ENCODE assay signal across 9 cellular contexts in the genomic region with DNA sequence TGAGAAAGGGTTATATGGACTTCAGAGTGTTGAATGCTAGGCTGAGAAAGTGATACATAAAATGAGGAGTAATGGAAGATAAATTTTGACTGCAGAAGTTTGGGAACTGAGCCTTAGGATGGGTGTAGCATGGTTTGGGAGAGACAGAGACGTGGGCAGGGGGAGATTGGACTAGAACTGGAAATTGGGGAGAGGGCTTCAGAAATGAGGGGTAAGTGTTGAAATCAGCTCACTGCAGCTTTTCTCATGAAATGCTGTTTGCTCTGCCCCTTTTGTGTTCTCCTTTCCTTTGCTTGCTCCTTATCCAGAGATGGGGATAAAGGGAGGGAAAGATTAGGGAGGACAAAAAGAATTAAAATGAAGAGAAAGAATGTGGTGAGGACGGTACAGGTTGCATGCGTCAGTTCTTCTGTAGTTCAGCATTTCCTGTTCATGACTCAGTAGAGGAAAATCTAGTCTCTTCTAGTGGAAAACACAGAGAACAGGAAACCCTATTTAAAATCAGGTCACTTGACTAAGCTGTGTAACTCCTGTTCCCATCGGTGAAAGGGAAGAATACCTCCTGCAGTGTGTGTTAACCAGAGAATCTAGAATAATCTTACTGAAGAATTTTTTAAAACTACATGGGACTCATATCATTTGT.
DNase-seq lines count a peak whose midpoint lies in the region; ATAC-seq and TF ChIP-seq lines count a peak whose summit lies in the region.
"Had no signal": no experiment of that assay in that cellular context is flagged by ENCODE, and none has a peak within 500 bp of the region (broad histone marks: within the 10 kb centered on the region; RNA-seq: fewer than 3 reads in every experiment).

No MANE protein-coding gene starts in this region.

- no peaks in the 10 kb centered on the region for H3K9me3 ChIP-seq in HCT116 (ENCODE audit: control insufficient read depth in 1 of 2, insufficient read depth in 1 of 2, low read depth in 1 of 2, low read length in 2 of 2)
- H3K9me3 ChIP-seq in tibial nerve: no peaks in the 10 kb centered on the region
- H3K9me3 ChIP-seq in Caco-2: no peaks in the 10 kb centered on the region

- CTCF ChIA-PET in HCT116 (lab: Charles Lee) (interaction anchor here (1.1 to 1.7 kb wide), 3 partner anchors 23 to 203 kb away, joined by 3 to 9 read pairs (median 4); no protein-coding TSS in a partner anchor), Caco-2 (lab: Charles Lee) (interaction anchor here (1.7 to 2.9 kb wide), 5 partner anchors 10 to 108 kb away, joined by 4 to 18 read pairs (median 7); a partner anchor contains a TSS)

- H3K4me1 ChIP-seq in HCT116 (ENCODE audit: control insufficient read depth in 1 of 2, insufficient read depth in 2 of 2, low read length in 2 of 2) (peaks cover 25 to 35% of the 10 kb centered on the region in 2 experiments), tibial nerve (peaks cover 0 to 54% (median 11%) of the 10 kb centered on the region in 4 donors), Caco-2 (peaks cover 59% of the 10 kb centered on the region)

- H3K27me3 Mint-ChIP-seq in Caco-2 (ENCODE audit: insufficient read depth, unreplicated experiment): no peaks in the 10 kb centered on the region

- peak; percentile 7; the same call in 1 of the 2 replicates for TF ChIP-seq RAD21 in HCT116 (IDR thresholded peaks at IDR 0.05; ENCODE audit: low read depth)

- TF ChIP-seq CTCF in HCT116 (IDR thresholded peaks at IDR 0.05 in 2 of 3, conservative IDR thresholded peaks at IDR 0.05 in 1 of 3; ENCODE audit: borderline replicate concordance in 1 of 3, insufficient read depth in 1 of 3, low read depth in 2 of 3, low read length in 2 of 3) (no peak), tibial nerve (IDR thresholded peaks at IDR 0.05) (no peak), Caco-2 (IDR thresholded peaks at IDR 0.05; ENCODE audit: insufficient read depth in 1 of 2, low read depth in 1 of 2, low read length in 1 of 2, severe bottlenecking in 1 of 2, unreplicated experiment in 1 of 2) (no peak)

- 41 to 44% methylated on average over 4 of the region's 4 CpGs for WGBS in tibial nerve, 2 donors

- in situ Hi-C loops in G401 (cut with HindIII; ENCODE audit: low sequenced_read_pairs): no loop called here

- peak overlapping the region; percentile 72 for H3K4me2 ChIP-seq in HCT116 (ENCODE audit: low read length)

- no peaks in the 10 kb centered on the region for H4K20me1 ChIP-seq in HCT116 (ENCODE audit: insufficient read depth)

- no peak overlapping the region for H3K4me3 Mint-ChIP-seq in Caco-2 (ENCODE audit: unreplicated experiment)
- H3K4me3 Mint-ChIP-seq: neural crest cell had no signal

- H3K27me3 ChIP-seq in HCT116 (ENCODE audit: insufficient read depth, low read length) (no peaks in the 10 kb centered on the region), tibial nerve (no peaks in the 10 kb centered on the region), Caco-2 (replicated peaks; ENCODE audit: control insufficient read depth, insufficient read depth, low read length) (no peaks in the 10 kb centered on the region)

- H2AFZ ChIP-seq in HCT116 (ENCODE audit: low read depth, low read length, poor library complexity, severe bottlenecking): no peak overlapping the region

- H3K36me3 ChIP-seq in HCT116 (ENCODE audit: control insufficient read depth in 1 of 2, insufficient read depth in 2 of 2, low read length in 2 of 2) (peaks cover 0 to 4% of the 10 kb centered on the region in 2 experiments; a peak in 1 of 4 replicates), tibial nerve (peaks cover 0 to 41% (median 0%) of the 10 kb centered on the region in 3 donors), Caco-2 (ENCODE audit: control insufficient read depth, insufficient read depth, low read length) (no peaks in the 10 kb centered on the region)

- peak overlapping the region in 1 of 2 experiments; percentile 25; a peak in 2 of 4 replicates for H3K4me3 ChIP-seq in HCT116 (replicated peaks in 1 of 2; ENCODE audit: low read depth in 1 of 2, low read length in 2 of 2)
- no peak overlapping the region for H3K4me3 ChIP-seq in tibial nerve
- H3K4me3 ChIP-seq in Caco-2 (ENCODE audit: low read depth, low read length): no peak overlapping the region

- H3K9me3 Mint-ChIP-seq in Caco-2 (ENCODE audit: unreplicated experiment): no peaks in the 10 kb centered on the region
- H3K9me3 Mint-ChIP-seq: neural crest cell had no signal

- intact Hi-C loops in HCT116 (cut with micrococcal nuclease) (loop anchor here (2.0 kb wide), 1 partner anchor 110 kb away; no protein-coding TSS in a partner anchor), Caco-2 (cut with micrococcal nuclease; ENCODE audit: unreplicated experiment) (loop anchor here (5.0 kb wide), 1 partner anchor 211 kb away; no protein-coding TSS in a partner anchor)

- no peaks in the 10 kb centered on the region for H3K9me2 ChIP-seq in HCT116 (ENCODE audit: insufficient read depth)

- POLR2A ChIA-PET in HCT116 (lab: Charles Lee) (interaction anchor here (0.6 kb wide), 1 partner anchor 536 kb away, joined by 5 read pairs; no protein-coding TSS in a partner anchor), Caco-2 (lab: Charles Lee) (no interaction called here)

- DNase-seq in G401 (ENCODE audit: low spot score): peak; percentile 21
- DNase-seq in HCT116 (ENCODE audit: low read depth, low spot score): peak; percentile 60
- DNase-seq in SW480 (ENCODE audit: low spot score): peak; percentile 32
- DNase-seq in iPS DF 4.7 (ENCODE audit: extremely low read depth, low spot score): peak; percentile 86
- no peak for DNase-seq in tibial nerve (ENCODE audit: low spot score in 2 of 2)
- DNase-seq in NCI-H82 treated with DMSO at 0.1 percent for 48 hours (lab: John Stamatoyannopoulos, UW; ENCODE audit: unreplicated experiment): no peak
- no peak for DNase-seq in Caco-2

- RAD21 ChIA-PET in HCT116 (lab: Charles Lee; ENCODE audit: low non-redundant PET in 1 of 2, low total read pairs in 2 of 2, uncharacterized antibody in 2 of 2, unreplicated experiment in 2 of 2): no interaction called here

- H3K4me1 Mint-ChIP-seq in Caco-2 (ENCODE audit: low read depth, unreplicated experiment): peaks cover 13% of the 10 kb centered on the region

- ATAC-seq in HCT116 (peak; percentile 65), HG02973 (IDR thresholded peaks at IDR 0.05; ENCODE audit: unreplicated experiment) (no peak)

- H3K79me2 ChIP-seq in HCT116 (ENCODE audit: insufficient read depth, low read length): no peaks in the 10 kb centered on the region; the same call in 1 of the 2 replicates

- no peak overlapping the region for H3K27ac Mint-ChIP-seq in Caco-2 (ENCODE audit: unreplicated experiment)

- peak; percentile 47 to 60 for TF ChIP-seq EP300 in tibial nerve (IDR thresholded peaks at IDR 0.05)

- TF ChIP-seq POLR2A in HCT116 (IDR thresholded peaks at IDR 0.05; ENCODE audit: borderline replicate concordance, extremely low read depth, insufficient read depth, insufficient read length): no peak
- no peak for TF ChIP-seq POLR2A in tibial nerve (IDR thresholded peaks at IDR 0.05)

- H3K36me3 Mint-ChIP-seq in Caco-2 (ENCODE audit: insufficient read depth, unreplicated experiment): peaks cover 6% of the 10 kb centered on the region

- no TSS peak for BruUV-seq in HCT116 (replicated peaks; lab: Mats Ljungman, UMichigan)
- no TSS peak for BruUV-seq in Caco-2 (replicated peaks; lab: Mats Ljungman, UMichigan)

- H3K27ac ChIP-seq in HCT116 (ENCODE audit: low read depth, low read length) (peak overlapping the region; percentile 45), tibial nerve (peak overlapping the region in 3 of 4 donors; percentile 20 to 72 (median 55))

- H3K9ac ChIP-seq in HCT116 (ENCODE audit: low read length): peak overlapping the region; percentile 36

TF ChIP-seq in HCT116, 20 proteins besides CTCF, POLR2A, EP300 and RAD21 (continues in another document):
- TF ChIP-seq, protein P1, sequence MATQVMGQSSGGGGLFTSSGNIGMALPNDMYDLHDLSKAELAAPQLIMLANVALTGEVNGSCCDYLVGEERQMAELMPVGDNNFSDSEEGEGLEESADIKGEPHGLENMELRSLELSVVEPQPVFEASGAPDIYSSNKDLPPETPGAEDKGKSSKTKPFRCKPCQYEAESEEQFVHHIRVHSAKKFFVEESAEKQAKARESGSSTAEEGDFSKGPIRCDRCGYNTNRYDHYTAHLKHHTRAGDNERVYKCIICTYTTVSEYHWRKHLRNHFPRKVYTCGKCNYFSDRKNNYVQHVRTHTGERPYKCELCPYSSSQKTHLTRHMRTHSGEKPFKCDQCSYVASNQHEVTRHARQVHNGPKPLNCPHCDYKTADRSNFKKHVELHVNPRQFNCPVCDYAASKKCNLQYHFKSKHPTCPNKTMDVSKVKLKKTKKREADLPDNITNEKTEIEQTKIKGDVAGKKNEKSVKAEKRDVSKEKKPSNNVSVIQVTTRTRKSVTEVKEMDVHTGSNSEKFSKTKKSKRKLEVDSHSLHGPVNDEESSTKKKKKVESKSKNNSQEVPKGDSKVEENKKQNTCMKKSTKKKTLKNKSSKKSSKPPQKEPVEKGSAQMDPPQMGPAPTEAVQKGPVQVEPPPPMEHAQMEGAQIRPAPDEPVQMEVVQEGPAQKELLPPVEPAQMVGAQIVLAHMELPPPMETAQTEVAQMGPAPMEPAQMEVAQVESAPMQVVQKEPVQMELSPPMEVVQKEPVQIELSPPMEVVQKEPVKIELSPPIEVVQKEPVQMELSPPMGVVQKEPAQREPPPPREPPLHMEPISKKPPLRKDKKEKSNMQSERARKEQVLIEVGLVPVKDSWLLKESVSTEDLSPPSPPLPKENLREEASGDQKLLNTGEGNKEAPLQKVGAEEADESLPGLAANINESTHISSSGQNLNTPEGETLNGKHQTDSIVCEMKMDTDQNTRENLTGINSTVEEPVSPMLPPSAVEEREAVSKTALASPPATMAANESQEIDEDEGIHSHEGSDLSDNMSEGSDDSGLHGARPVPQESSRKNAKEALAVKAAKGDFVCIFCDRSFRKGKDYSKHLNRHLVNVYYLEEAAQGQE (IDR thresholded peaks at IDR 0.05; ENCODE audit: low read depth): no peak
- no peak for TF ChIP-seq EZH2 (IDR thresholded peaks at IDR 0.05)
- TF ChIP-seq, protein P2, sequence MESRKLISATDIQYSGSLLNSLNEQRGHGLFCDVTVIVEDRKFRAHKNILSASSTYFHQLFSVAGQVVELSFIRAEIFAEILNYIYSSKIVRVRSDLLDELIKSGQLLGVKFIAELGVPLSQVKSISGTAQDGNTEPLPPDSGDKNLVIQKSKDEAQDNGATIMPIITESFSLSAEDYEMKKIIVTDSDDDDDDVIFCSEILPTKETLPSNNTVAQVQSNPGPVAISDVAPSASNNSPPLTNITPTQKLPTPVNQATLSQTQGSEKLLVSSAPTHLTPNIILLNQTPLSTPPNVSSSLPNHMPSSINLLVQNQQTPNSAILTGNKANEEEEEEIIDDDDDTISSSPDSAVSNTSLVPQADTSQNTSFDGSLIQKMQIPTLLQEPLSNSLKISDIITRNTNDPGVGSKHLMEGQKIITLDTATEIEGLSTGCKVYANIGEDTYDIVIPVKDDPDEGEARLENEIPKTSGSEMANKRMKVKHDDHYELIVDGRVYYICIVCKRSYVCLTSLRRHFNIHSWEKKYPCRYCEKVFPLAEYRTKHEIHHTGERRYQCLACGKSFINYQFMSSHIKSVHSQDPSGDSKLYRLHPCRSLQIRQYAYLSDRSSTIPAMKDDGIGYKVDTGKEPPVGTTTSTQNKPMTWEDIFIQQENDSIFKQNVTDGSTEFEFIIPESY (IDR thresholded peaks at IDR 0.05; ENCODE audit: extremely low read depth, insufficient replicate concordance, low read length): no peak
- no peak for TF ChIP-seq YY1 (IDR thresholded peaks at IDR 0.05; ENCODE audit: extremely low read depth, insufficient replicate concordance, low read depth, low read length)

Comparison
In these comparisons a context has a peak if more than half of its experiments do, and no peak if none do; other contexts are left out.
1. DNase-seq: peak in G401 (single experiment), HCT116 (single experiment), SW480 (single experiment) and iPS DF 4.7 (single experiment); none in tibial nerve (0 of 2), NCI-H82 treated with DMSO at 0.1 percent for 48 hours (single experiment) and Caco-2 (0 of 2).